ENCODE assay signal across 1 cellular context in the genomic region with DNA sequence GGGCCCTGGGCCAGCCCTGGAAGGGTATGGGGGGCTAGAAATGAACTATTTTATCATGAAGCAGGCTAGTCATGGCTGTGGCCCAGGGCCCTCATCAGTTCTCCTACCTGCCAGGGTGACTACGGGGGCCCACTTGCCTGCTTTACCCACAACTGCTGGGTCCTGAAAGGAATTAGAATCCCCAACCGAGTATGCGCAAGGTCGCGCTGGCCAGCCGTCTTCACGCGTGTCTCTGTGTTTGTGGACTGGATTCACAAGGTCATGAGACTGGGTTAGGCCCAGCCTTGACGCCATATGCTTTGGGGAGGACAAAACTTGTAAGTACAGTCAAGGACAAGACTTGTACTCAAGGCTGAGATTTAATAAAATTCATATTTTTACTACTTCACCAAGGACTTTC. TPM values are rescaled to one million over a fixed set of nuclear protein-coding genes. Genes with fewer than 3 reads are reported as not detected.
"Had no signal": no experiment of that assay in that cellular context is flagged by ENCODE, and none has a peak within 500 bp of the region (broad histone marks: within the 10 kb centered on the region; RNA-seq: fewer than 3 reads in every experiment).

No MANE protein-coding gene starts in this region.

RNA-seq across cellular contexts. Expression of gene RNU1-3, which starts 16.8 kb away (rescaled TPM):
- total RNA-seq: myocyte had no signal
